ENCODE assay signal across 12 cellular contexts in the genomic region with DNA sequence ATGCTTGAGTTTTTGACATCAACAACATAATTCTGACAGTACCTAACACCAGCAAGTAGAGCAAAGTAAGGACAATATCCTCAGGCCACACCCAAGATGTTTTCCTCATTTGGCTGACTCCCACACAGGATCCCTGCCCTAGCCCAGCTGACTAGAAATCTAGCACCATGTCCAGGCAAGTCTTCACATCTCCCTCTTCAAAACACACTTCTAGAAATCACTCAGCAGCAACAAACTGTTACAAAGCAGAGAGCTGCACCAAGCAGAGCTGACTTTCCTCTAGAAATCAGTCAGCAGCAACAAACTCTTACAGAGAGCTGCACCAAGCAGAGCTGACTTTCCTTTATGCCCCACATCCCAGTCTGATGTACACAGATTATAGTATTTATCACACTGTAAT. TPM values are rescaled to one million over a fixed set of nuclear protein-coding genes. Genes with fewer than 3 reads are reported as not detected.
DNase-seq lines count a peak whose midpoint lies in the region; ATAC-seq and TF ChIP-seq lines count a peak whose summit lies in the region.
"Had no signal": no experiment of that assay in that cellular context is flagged by ENCODE, and none has a peak within 500 bp of the region (broad histone marks: within the 10 kb centered on the region; RNA-seq: fewer than 3 reads in every experiment).

No MANE protein-coding gene starts in this region.

- DNase-seq in left ventricle myocardium inferior = no peak
- no peak for DNase-seq in left cardiac atrium
- DNase-seq in IMR-90 = no peak
- no peak for DNase-seq in suprapubic skin (ENCODE audit: low spot score in 2 of 2)
- no peak for DNase-seq in NK-92 treated with Interleukin-12 subunit alpha and Interleukin-12 subunit beta, amount 100 ng/mL, for 24 hours (lab: John Stamatoyannopoulos, UW)
- no peak for DNase-seq in CD8-positive, alpha-beta T cell
- no peak for DNase-seq in LoVo (ENCODE audit: low spot score)
- DNase-seq: lower lobe of right lung, spleen, trophoblast cell had no signal

- 0 out of 2 replicates have a peak overlapping the region, but pooled peaks have one; percentile 15 for H3K14ac ChIP-seq in IMR-90 (replicated peaks; ENCODE audit: low read depth, low read length)

- 0 out of 4 replicates have a peak overlapping the region, but pooled peaks of 1 of the 2 experiments have one; percentile 37 for H4K8ac ChIP-seq in IMR-90 (ENCODE audit: low read depth in 2 of 2, low read length in 2 of 2)

- H3K9me3 ChIP-seq in left ventricle myocardium inferior (replicated peaks) (no peaks in the 10 kb centered on the region), IMR-90 (ENCODE audit: control insufficient read depth, insufficient read depth, low read length) (no peaks in the 10 kb centered on the region), suprapubic skin (no peaks in the 10 kb centered on the region)
- H3K9me3 ChIP-seq in CD8-positive, alpha-beta T cell (ENCODE audit: low read length) = no peaks in the 10 kb centered on the region
- H3K9me3 ChIP-seq: BLaER1, lower lobe of right lung, spleen had no signal

- no peak for TF ChIP-seq POLR2A in IMR-90 (IDR thresholded peaks at IDR 0.05; ENCODE audit: low read depth, low read length)
- TF ChIP-seq POLR2A in suprapubic skin (IDR thresholded peaks at IDR 0.05) = no peak

- H4K91ac ChIP-seq in IMR-90 (ENCODE audit: insufficient read depth, low read depth, low read length) = no peak overlapping the region

- dilution Hi-C loops in IMR-90 (cut with HindIII; ENCODE audit: low sequenced_read_pairs, unreplicated experiment) = no loop called here

- H3K4me1 Mint-ChIP-seq in CD8-positive, alpha-beta T cell (ENCODE audit: low read depth) = peaks cover 45% of the 10 kb centered on the region

- no peak overlapping the region for H3K23ac ChIP-seq in IMR-90 (ENCODE audit: low read depth, low read length)

- TF ChIP-seq EP300 in suprapubic skin (IDR thresholded peaks at IDR 0.05) = no peak

- BruUV-seq in IMR-90 (replicated peaks; lab: Mats Ljungman, UMichigan) = no TSS peak

- H3K36me3 Mint-ChIP-seq in CD8-positive, alpha-beta T cell = peaks cover 60% of the 10 kb centered on the region

- no peak overlapping the region for H2AK9ac ChIP-seq in IMR-90 (replicated peaks; ENCODE audit: low read depth, low read length, poor library complexity)

- H3K36me3 ChIP-seq in left ventricle myocardium inferior = peaks cover 18% of the 10 kb centered on the region
- H3K36me3 ChIP-seq in IMR-90 (ENCODE audit: control insufficient read depth, insufficient read depth, low read length) = peaks cover 2% of the 10 kb centered on the region; the same call in 1 of the 2 replicates
- H3K36me3 ChIP-seq in suprapubic skin = peaks cover 4% of the 10 kb centered on the region
- peaks cover 3% of the 10 kb centered on the region for H3K36me3 ChIP-seq in CD8-positive, alpha-beta T cell (ENCODE audit: insufficient read depth, low read length)

- H3K4ac ChIP-seq in IMR-90 (ENCODE audit: low read depth, low read length) = no peak overlapping the region

- H3K27me3 ChIP-seq in left ventricle myocardium inferior (ENCODE audit: low read depth) = no peaks in the 10 kb centered on the region
- H3K27me3 ChIP-seq in IMR-90 (ENCODE audit: control insufficient read depth, insufficient read depth, low read length) = no peaks in the 10 kb centered on the region
- no peaks in the 10 kb centered on the region for H3K27me3 ChIP-seq in suprapubic skin
- no peaks in the 10 kb centered on the region for H3K27me3 ChIP-seq in CD8-positive, alpha-beta T cell (ENCODE audit: insufficient read depth, low read length)
- H3K27me3 ChIP-seq: BLaER1, spleen had no signal

- H2BK15ac ChIP-seq in IMR-90 (ENCODE audit: low read depth, low read length) = no peak overlapping the region

- no peak overlapping the region for H2BK5ac ChIP-seq in IMR-90 (ENCODE audit: low read depth, low read length, poor library complexity, severe bottlenecking)

- intact Hi-C loops in left ventricle myocardium inferior (cut with micrococcal nuclease) = no loop called here
- intact Hi-C loops in left cardiac atrium (cut with DNase I) = no loop called here
- intact Hi-C loops in IMR-90 (cut with micrococcal nuclease) = no loop called here
- intact Hi-C loops in CD8-positive, alpha-beta T cell (cut with DNase I, micrococcal nuclease) = no loop called here

- no peak overlapping the region for H2AFZ ChIP-seq in IMR-90 (replicated peaks; ENCODE audit: low read length, poor library complexity)

- H3K27ac ChIP-seq in left ventricle myocardium inferior (replicated peaks) (peak overlapping the region; percentile 4), IMR-90 (ENCODE audit: insufficient read depth, low read length) (no peak overlapping the region), suprapubic skin (peak overlapping the region; percentile 40)
- H3K27ac ChIP-seq in CD8-positive, alpha-beta T cell (ENCODE audit: low read depth, low read length) = no peak overlapping the region
- H3K27ac ChIP-seq: BLaER1, lower lobe of right lung, spleen had no signal

- no peak for TF ChIP-seq RAD21 in IMR-90 (IDR thresholded peaks at IDR 0.05; ENCODE audit: low read length)

- H3K4me1 ChIP-seq in left ventricle myocardium inferior = peaks cover 36% of the 10 kb centered on the region
- peaks cover 7% of the 10 kb centered on the region for H3K4me1 ChIP-seq in IMR-90 (ENCODE audit: control insufficient read depth, insufficient read depth, low read length)
- H3K4me1 ChIP-seq in suprapubic skin = peaks cover 19% of the 10 kb centered on the region
- no peaks in the 10 kb centered on the region for H3K4me1 ChIP-seq in CD8-positive, alpha-beta T cell (ENCODE audit: insufficient read depth, low read length)
- H3K4me1 ChIP-seq: BLaER1, lower lobe of right lung had no signal

- peaks cover 6% of the 10 kb centered on the region; the same call in 1 of the 2 replicates for H3K9me1 ChIP-seq in IMR-90 (ENCODE audit: insufficient read depth, low read length)

- H3K4me3 Mint-ChIP-seq in CD8-positive, alpha-beta T cell = no peak overlapping the region

- no peak overlapping the region for H3K18ac ChIP-seq in IMR-90 (ENCODE audit: low read depth, low read length)

- H3K27ac Mint-ChIP-seq in CD8-positive, alpha-beta T cell = no peak overlapping the region

- H4K5ac ChIP-seq in IMR-90 (ENCODE audit: low read depth, low read length) = no peak overlapping the region

- POLR2A ChIA-PET in IMR-90 (lab: Charles Lee; ENCODE audit: unreplicated experiment) = no interaction called here
- POLR2A ChIA-PET in CD8-positive, alpha-beta T cell (lab: Charles Lee) = no interaction called here

- no peak overlapping the region for H2BK20ac ChIP-seq in IMR-90 (ENCODE audit: low read depth, low read length)

- peaks cover 26 to 33% of the 10 kb centered on the region in 2 experiments for H3K79me1 ChIP-seq in IMR-90 (ENCODE audit: low read depth in 1 of 2, low read length in 2 of 2)

- in situ Hi-C loops in IMR-90 (cut with MboI; ENCODE audit: low sequenced_read_pairs) = no loop called here

- TF ChIP-seq CTCF in left ventricle myocardium inferior (IDR thresholded peaks at IDR 0.05; ENCODE audit: borderline replicate concordance) (no peak), IMR-90 (conservative IDR thresholded peaks at IDR 0.05; ENCODE audit: low read depth, low read length) (no peak), suprapubic skin (IDR thresholded peaks at IDR 0.05) (no peak)
- TF ChIP-seq CTCF in CD8-positive, alpha-beta T cell (IDR thresholded peaks at IDR 0.05) = no peak

- H4K20me1 ChIP-seq in IMR-90 (ENCODE audit: insufficient read depth, low read length) = no peaks in the 10 kb centered on the region

- no peak overlapping the region for H3K4me2 ChIP-seq in IMR-90 (ENCODE audit: low read depth, low read length)
- H3K4me2 ChIP-seq: BLaER1 had no signal

- CTCF ChIA-PET in IMR-90 (lab: Yijun Ruan, JAX) = no interaction called here
- CTCF ChIA-PET in CD8-positive, alpha-beta T cell (lab: Charles Lee) = no interaction called here

- H3K9me3 Mint-ChIP-seq in CD8-positive, alpha-beta T cell = no peaks in the 10 kb centered on the region

- no peak overlapping the region for H3K56ac ChIP-seq in IMR-90 (ENCODE audit: extremely low read depth, insufficient read depth, low read length)

- H3K27me3 Mint-ChIP-seq in CD8-positive, alpha-beta T cell (ENCODE audit: low read depth) = no peaks in the 10 kb centered on the region

- no peak overlapping the region for H2BK120ac ChIP-seq in IMR-90 (ENCODE audit: low read depth, low read length)

- no peak overlapping the region for H2AK5ac ChIP-seq in IMR-90 (ENCODE audit: low read depth, low read length)

- H3K9ac ChIP-seq in IMR-90 (ENCODE audit: low read depth, low read length) = no peak overlapping the region
- H3K9ac ChIP-seq: BLaER1 had no signal

- ATAC-seq in left cardiac atrium (no peak), HG02623 (IDR thresholded peaks at IDR 0.05; ENCODE audit: unreplicated experiment) (peak; percentile 96), IMR-90 (ENCODE audit: low read depth) (peak; percentile 19; the same call in 1 of the 2 replicates)
- ATAC-seq in CD8-positive, alpha-beta T cell = no peak
- ATAC-seq: lower lobe of right lung had no signal

- H3K4me3 ChIP-seq in left ventricle myocardium inferior = no peak overlapping the region
- H3K4me3 ChIP-seq in IMR-90 (ENCODE audit: insufficient read depth, low read depth, low read length) = no peak overlapping the region
- H3K4me3 ChIP-seq in suprapubic skin = no peak overlapping the region
- no peak overlapping the region for H3K4me3 ChIP-seq in CD8-positive, alpha-beta T cell (ENCODE audit: low read depth, low read length)
- H3K4me3 ChIP-seq: BLaER1, lower lobe of right lung, spleen had no signal

TF ChIP-seq in IMR-90, 13 proteins besides CTCF, POLR2A, EP300 and RAD21 (continues in another document):
- TF ChIP-seq BHLHE40 (IDR thresholded peaks at IDR 0.05; ENCODE audit: low read depth, low read length) (no peak), ELK1 (IDR thresholded peaks at IDR 0.05; ENCODE audit: borderline replicate concordance, low read depth, low read length) (no peak), RCOR1 (IDR thresholded peaks at IDR 0.05; ENCODE audit: insufficient replicate concordance, low read length) (no peak), RFX5 (IDR thresholded peaks at IDR 0.05; ENCODE audit: low read depth, low read length) (no peak)

RNA-seq across cellular contexts. Expression of gene TMEM168, which starts 7.7 kb away (rescaled TPM):
- 13.3 TPM for total RNA-seq in left ventricle myocardium inferior
- 10 to 100 TPM; 16.9 to 27.3 TPM for total RNA-seq in left cardiac atrium
- total RNA-seq in IMR-90 (2012; rRNA removed) = 22.9 and 26.1 TPM in 2 replicates
- polyA plus RNA-seq in IMR-90 (2012; rRNA removed) = 14.7 and 17.7 TPM in 2 replicates
- polyA plus RNA-seq in IMR-90 (2012; cell fraction: cytosol; rRNA removed) = 3.0 and 7.7 TPM in 2 replicates
- polyA plus RNA-seq in IMR-90 (2012; cell fraction: nucleus; rRNA removed; ENCODE audit: low replicate concordance) = 5.8 and 56.3 TPM in 2 replicates
- total RNA-seq in suprapubic skin = 10 to 100 TPM; 23.8 to 57.5 (median 30.1) TPM
- 10 to 100 TPM; 10.5 to 10.7 TPM for total RNA-seq in CD8-positive, alpha-beta T cell

Comparison
In these comparisons a context has a peak if more than half of its experiments do, and no peak if none do; other contexts are left out.
1. H3K27ac ChIP-seq: peak in left ventricle myocardium inferior (single experiment) and suprapubic skin (single experiment); none in IMR-90 (single experiment) and CD8-positive, alpha-beta T cell (single experiment).
2. ATAC-seq: peak in HG02623 (single experiment) and IMR-90 (single experiment); none in left cardiac atrium (0 of 2) and CD8-positive, alpha-beta T cell (single experiment).